Comparison of ENCODE assay signal across 24 cellular contexts in the genomic region with DNA sequence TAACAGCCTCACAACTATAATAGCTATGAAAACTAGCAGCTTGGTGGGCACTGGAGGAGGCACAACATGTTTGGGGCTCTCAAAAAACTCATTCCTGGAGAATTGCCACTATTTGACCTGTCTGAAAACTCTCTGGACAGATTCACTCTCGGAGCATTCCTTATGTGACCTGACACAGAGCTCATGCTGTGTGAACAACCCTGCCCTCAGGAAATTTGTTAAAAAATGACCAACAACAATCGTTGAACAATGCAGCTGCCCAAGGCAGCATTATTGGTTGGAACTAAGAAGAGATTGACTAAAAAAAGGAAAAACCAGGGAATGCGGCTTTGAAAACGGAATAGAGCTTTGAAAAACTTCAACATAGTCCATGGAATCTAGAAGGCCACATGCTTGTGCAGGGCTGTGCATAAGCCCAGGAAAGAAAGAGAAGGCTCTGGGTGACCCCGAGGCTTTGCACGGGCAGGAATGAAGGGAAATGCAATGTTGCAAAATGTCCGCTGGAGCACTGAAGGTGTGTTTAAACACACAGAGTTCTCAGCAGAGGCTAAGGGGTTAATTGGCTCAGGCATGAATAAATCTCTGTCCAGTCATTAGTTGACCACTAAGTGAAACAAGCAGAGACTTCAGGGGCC.
"Had no signal": no experiment of that assay in that cellular context is flagged by ENCODE, and none has a peak within 500 bp of the region (broad histone marks: within the 10 kb centered on the region; RNA-seq: fewer than 3 reads in every experiment).

No MANE protein-coding gene starts in this region.

- DNase-seq: activated CD4-positive, alpha-beta T cell treated with anti-CD3 and anti-CD28 coated beads for 4 hours; activated CD8-positive, alpha-beta memory T cell treated with anti-CD3 and anti-CD28 coated beads, Interleukin-2, amount 50 U/mL, for 4 hours; activated CD8-positive, alpha-beta T cell treated with anti-CD3 and anti-CD28 coated beads for 36 hours; activated gamma-delta T cell treated with Interleukin-2 at 50 U/mL for 16 hours; activated naive CD4-positive, alpha-beta T cell treated with anti-CD3 and anti-CD28 coated beads, Interleukin-2, amount 10 ng/mL, durations not matched to agents 7 days and 5 days; activated naive CD8-positive, alpha-beta T cell treated with anti-CD3 and anti-CD28 coated beads, Interleukin-2, amount 10 ng/mL, durations not matched to agents 7 days and 5 days; activated T-cell treated with anti-CD3 and anti-CD28 coated beads, Interleukin-2, amount 50 U/mL, for 72 hours; adrenal gland; anterior cingulate cortex; central memory CD4-positive, alpha-beta T cell; MM.1S; NCI-H1105; NCI-H1436; NCI-H1694 treated with DMSO at 0.1 percent for 48 hours; NCI-H2029 treated with DMSO at 0.1 percent for 48 hours; NCI-H345; NCI-H510A; NCI-H526 treated with DMSO at 0.1 percent for 48 hours; NCI-H82; Peyer's patch; SHP77 treated with DMSO at 0.1 percent for 48 hours had no signal

- H3K4me3 ChIP-seq: adrenal gland, Peyer's patch had no signal

- H3K4me1 Mint-ChIP-seq: activated naive CD4-positive, alpha-beta T cell treated with anti-CD3 and anti-CD28 coated beads, Interleukin-2, amount 10 ng/mL, durations not matched to agents 7 days and 5 days had no signal

- H3K36me3 ChIP-seq: adrenal gland, Peyer's patch had no signal

- H3K9me3 Mint-ChIP-seq: activated CD8-positive, alpha-beta T cell treated with anti-CD3 and anti-CD28 coated beads for 36 hours; activated naive CD4-positive, alpha-beta T cell treated with anti-CD3 and anti-CD28 coated beads, Interleukin-2, amount 10 ng/mL, durations not matched to agents 7 days and 5 days; activated T-cell treated with anti-CD3 and anti-CD28 coated beads, Interleukin-2, amount 50 U/mL, for 72 hours had no signal

- ATAC-seq: activated CD4-positive, CD25-positive, alpha-beta regulatory T cell treated with anti-CD3 and anti-CD28 coated beads, Interleukin-2, amount 50 U/mL, for 24 hours; activated CD8-positive, alpha-beta T cell treated with anti-CD3 and anti-CD28 coated beads for 36 hours; activated T-cell treated with anti-CD3 and anti-CD28 coated beads, Interleukin-2, amount 50 U/mL, for 72 hours had no signal

- H3K27ac Mint-ChIP-seq: activated CD8-positive, alpha-beta T cell treated with anti-CD3 and anti-CD28 coated beads for 36 hours; activated naive CD4-positive, alpha-beta T cell treated with anti-CD3 and anti-CD28 coated beads, Interleukin-2, amount 10 ng/mL, durations not matched to agents 7 days and 5 days; activated naive CD8-positive, alpha-beta T cell treated with anti-CD3 and anti-CD28 coated beads, Interleukin-2, amount 10 ng/mL, durations not matched to agents 7 days and 5 days; activated T-cell treated with anti-CD3 and anti-CD28 coated beads, Interleukin-2, amount 50 U/mL, for 72 hours; activated T-helper 2 cell treated with anti-CD3 and anti-CD28 coated beads, Interferon-gamma antibody, Interleukin-2, Interleukin-4, amounts not matched to agents 10 μg/mL and 5 μg/mL and 100 μg/mL, durations not matched to agents 14 hours and 24 hours and 36 hours; T-helper 1 cell treated with Interleukin-12 subunit alpha and Interleukin-12 subunit beta and Interleukin-4 antibody, amounts not matched to agents 30 μg/mL and 1 μg/mL, for 36 hours had no signal

- H3K4me1 ChIP-seq: adrenal gland, Peyer's patch had no signal

- H3K27me3 ChIP-seq: adrenal gland, Peyer's patch had no signal

- H3K4me3 Mint-ChIP-seq: activated CD8-positive, alpha-beta T cell treated with anti-CD3 and anti-CD28 coated beads for 36 hours; activated naive CD4-positive, alpha-beta T cell treated with anti-CD3 and anti-CD28 coated beads, Interleukin-2, amount 10 ng/mL, durations not matched to agents 7 days and 5 days; activated naive CD8-positive, alpha-beta T cell treated with anti-CD3 and anti-CD28 coated beads, Interleukin-2, amount 10 ng/mL, durations not matched to agents 7 days and 5 days; activated T-cell treated with anti-CD3 and anti-CD28 coated beads, Interleukin-2, amount 50 U/mL, for 72 hours; T-helper 1 cell treated with Interleukin-12 subunit alpha and Interleukin-12 subunit beta and Interleukin-4 antibody, amounts not matched to agents 30 μg/mL and 1 μg/mL, for 36 hours had no signal

- H3K27ac ChIP-seq: adrenal gland, Peyer's patch had no signal

- H3K36me3 Mint-ChIP-seq: activated naive CD4-positive, alpha-beta T cell treated with anti-CD3 and anti-CD28 coated beads, Interleukin-2, amount 10 ng/mL, durations not matched to agents 7 days and 5 days; activated naive CD8-positive, alpha-beta T cell treated with anti-CD3 and anti-CD28 coated beads, Interleukin-2, amount 10 ng/mL, durations not matched to agents 7 days and 5 days had no signal

- H3K9me3 ChIP-seq: adrenal gland, Peyer's patch had no signal
